ENCODE assay signal across 9 cellular contexts in the genomic region with DNA sequence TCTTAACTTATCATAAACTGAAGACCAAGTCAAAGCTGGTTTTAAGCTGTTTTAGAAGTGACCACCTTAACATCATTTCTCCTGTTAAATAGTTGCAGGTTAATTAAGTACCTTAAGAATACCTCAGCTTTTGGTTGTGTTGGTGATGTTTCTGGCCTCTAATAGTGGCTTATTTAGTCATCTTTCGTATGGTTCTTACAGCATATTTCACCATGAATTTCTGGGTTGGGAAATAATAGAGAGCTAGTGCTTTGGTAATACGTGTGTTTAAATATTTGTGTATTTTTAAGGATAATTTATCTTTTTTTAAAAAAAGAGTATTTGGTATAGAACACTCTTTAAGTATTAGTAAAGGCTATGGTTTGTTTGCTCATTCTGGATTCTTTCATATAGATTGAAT. TPM values are rescaled to one million over a fixed set of nuclear protein-coding genes. Genes with fewer than 3 reads are reported as not detected.
DNase-seq lines count a peak whose midpoint lies in the region; ATAC-seq and TF ChIP-seq lines count a peak whose summit lies in the region.
"Had no signal": no experiment of that assay in that cellular context is flagged by ENCODE, and none has a peak within 500 bp of the region (broad histone marks: within the 10 kb centered on the region; RNA-seq: fewer than 3 reads in every experiment).

No MANE protein-coding gene starts in this region.

- BruUV-seq in Caco-2 (replicated peaks; lab: Mats Ljungman, UMichigan) (no TSS peak), PC-3 (replicated peaks; lab: Mats Ljungman, UMichigan) (no TSS peak)

- H3K9ac ChIP-seq in PC-3 (ENCODE audit: low read length) (no peak overlapping the region), endocrine pancreas (ENCODE audit: control insufficient read depth, insufficient read depth, low read length) (no peak overlapping the region)

- H3K4me3 ChIP-seq in Caco-2 (ENCODE audit: low read depth, low read length) (no peak overlapping the region), PC-3 (ENCODE audit: low read length) (peak overlapping the region; percentile 89; the same call in 1 of the 2 replicates), endocrine pancreas (ENCODE audit: control insufficient read depth, insufficient read depth, low read length) (peak overlapping the region; percentile 85)

- H3K4me1 ChIP-seq in Caco-2 = 0 out of 2 replicates have a peak, but pooled peaks cover 7% of the 10 kb centered on the region
- peaks cover 36% of the 10 kb centered on the region for H3K4me1 ChIP-seq in PC-3 (ENCODE audit: insufficient read depth, low read length)
- peaks cover 26% of the 10 kb centered on the region for H3K4me1 ChIP-seq in endocrine pancreas (ENCODE audit: control insufficient read depth, insufficient read depth, low read length)

- H3K4me1 Mint-ChIP-seq in Caco-2 (ENCODE audit: low read depth, unreplicated experiment) (peaks cover 22% of the 10 kb centered on the region), progenitor cell of endocrine pancreas (ENCODE audit: low read depth) (peaks cover 13% of the 10 kb centered on the region)

- H3K79me2 ChIP-seq in PC-3 (ENCODE audit: low read length) = peaks cover 57% of the 10 kb centered on the region

- H3K27ac ChIP-seq in PC-3 (ENCODE audit: low read length) = no peak overlapping the region
- H3K27ac ChIP-seq: cardiac muscle cell had no signal

- no peaks in the 10 kb centered on the region for H3K27me3 Mint-ChIP-seq in Caco-2 (ENCODE audit: insufficient read depth, unreplicated experiment)
- H3K27me3 Mint-ChIP-seq in progenitor cell of endocrine pancreas = peaks cover 13% of the 10 kb centered on the region

- no peaks in the 10 kb centered on the region for H3F3A ChIP-seq in PC-3 (ENCODE audit: low read length, unreplicated experiment)

- no peaks in the 10 kb centered on the region for H3K36me3 ChIP-seq in Caco-2 (ENCODE audit: control insufficient read depth, insufficient read depth, low read length)
- no peaks in the 10 kb centered on the region for H3K36me3 ChIP-seq in PC-3 (ENCODE audit: low read depth, low read length)
- H3K36me3 ChIP-seq in endocrine pancreas (ENCODE audit: control insufficient read depth, insufficient read depth, low read length) = no peaks in the 10 kb centered on the region
- H3K36me3 ChIP-seq: cardiac muscle cell had no signal

- peak overlapping the region; percentile 95 for H3K4me2 ChIP-seq in PC-3 (ENCODE audit: low read length)

- H2AFZ ChIP-seq in PC-3 (ENCODE audit: low read length) = no peak overlapping the region

- no peak for TF ChIP-seq CTCF in Caco-2 (IDR thresholded peaks at IDR 0.05; ENCODE audit: insufficient read depth in 1 of 2, low read depth in 1 of 2, low read length in 1 of 2, severe bottlenecking in 1 of 2, unreplicated experiment in 1 of 2)
- no peak for TF ChIP-seq CTCF in PC-3 (conservative IDR thresholded peaks at IDR 0.05; ENCODE audit: low read depth, low read length)
- TF ChIP-seq CTCF in progenitor cell of endocrine pancreas (IDR thresholded peaks at IDR 0.05; ENCODE audit: unreplicated experiment) = no peak

- no peaks in the 10 kb centered on the region for H3K9me3 ChIP-seq in Caco-2
- no peaks in the 10 kb centered on the region for H3K9me3 ChIP-seq in PC-3 (ENCODE audit: low read length)
- H3K9me3 ChIP-seq in endocrine pancreas (ENCODE audit: control insufficient read depth, low read length) = no peaks in the 10 kb centered on the region

- intact Hi-C loops in Caco-2 (cut with micrococcal nuclease; ENCODE audit: unreplicated experiment) = no loop called here
- intact Hi-C loops in PC-3 (cut with micrococcal nuclease) = loop anchor here (5.0 to 10.0 kb wide), 2 partner anchors 34 to 66 kb away; a partner anchor contains a TSS

- H3K27me3 ChIP-seq in Caco-2 (replicated peaks; ENCODE audit: control insufficient read depth, insufficient read depth, low read length) (no peaks in the 10 kb centered on the region), PC-3 (ENCODE audit: low read length) (no peaks in the 10 kb centered on the region), endocrine pancreas (ENCODE audit: control insufficient read depth, insufficient read depth, low read length) (no peaks in the 10 kb centered on the region)

- H4K20me1 ChIP-seq in PC-3 (ENCODE audit: low read length) = no peaks in the 10 kb centered on the region

- ATAC-seq in PC-3 (no peak), GM18870 (IDR thresholded peaks at IDR 0.05; ENCODE audit: unreplicated experiment) (no peak)

- H3K4me3 Mint-ChIP-seq in Caco-2 (ENCODE audit: unreplicated experiment) (peak overlapping the region; percentile 77), progenitor cell of endocrine pancreas (ENCODE audit: low read depth) (peak overlapping the region; percentile 95)

- CTCF ChIA-PET in Caco-2 (lab: Charles Lee) = no interaction called here
- CTCF ChIA-PET in PC-3 (lab: Charles Lee) = no interaction called here

- H3K9me2 ChIP-seq in PC-3 (replicated peaks; ENCODE audit: low read length) = no peaks in the 10 kb centered on the region

- H3K27ac Mint-ChIP-seq in Caco-2 (ENCODE audit: unreplicated experiment) (no peak overlapping the region), progenitor cell of endocrine pancreas (no peak overlapping the region)

- DNase-seq in Caco-2 (no peak), PC-3 (no peak), progenitor cell of endocrine pancreas (ENCODE audit: low spot score, unreplicated experiment) (no peak), cerebellar nuclear complex (lab: John Stamatoyannopoulos, UW) (no peak), GM03348 (ENCODE audit: low spot score) (no peak), HCEC 1CT (no peak)

- POLR2A ChIA-PET in Caco-2 (lab: Charles Lee) = no interaction called here
- POLR2A ChIA-PET in PC-3 (lab: Charles Lee; ENCODE audit: unreplicated experiment) = no interaction called here

- H3K36me3 Mint-ChIP-seq in Caco-2 (ENCODE audit: insufficient read depth, unreplicated experiment) = no peaks in the 10 kb centered on the region
- no peaks in the 10 kb centered on the region for H3K36me3 Mint-ChIP-seq in progenitor cell of endocrine pancreas (ENCODE audit: insufficient read depth)

- H3K9me3 Mint-ChIP-seq in Caco-2 (ENCODE audit: unreplicated experiment) (no peaks in the 10 kb centered on the region), progenitor cell of endocrine pancreas (ENCODE audit: low read depth) (no peaks in the 10 kb centered on the region)

RNA-seq across cellular contexts. Expression of a gene that starts 1.6 kb away (rescaled TPM):
- total RNA-seq in Caco-2 (2022) = 17.3 and 18.2 TPM in 2 replicates
- 6.2 and 8.5 TPM in 2 replicates for total RNA-seq in PC-3 (2014; rRNA removed)
- 31.6 and 37.2 TPM in 2 replicates for total RNA-seq in progenitor cell of endocrine pancreas

RNA-seq across cellular contexts. Expression of a gene that starts 33.7 kb away (rescaled TPM):
- total RNA-seq in Caco-2 (2022) (62.2 and 73.0 TPM in 2 replicates), PC-3 (2014; rRNA removed) (33.9 and 48.5 TPM in 2 replicates), progenitor cell of endocrine pancreas (129 and 140 TPM in 2 replicates)
